In genomic region chr5:8908055-8908683, GRCh38 we compare ENCODE assay signal across 8 cellular contexts.
DNase-seq lines count a peak whose midpoint lies in the region; ATAC-seq and TF ChIP-seq lines count a peak whose summit lies in the region.

No MANE protein-coding gene starts in this region.

- WGBS in esophagus squamous epithelium, 2 donors, result 72 to 73% methylated on average over 5 to 7 of the region's 7 CpGs

- no peaks in the 10 kb centered on the region for H3K9me3 ChIP-seq in esophagus squamous epithelium

- no peaks in the 10 kb centered on the region for H3K4me1 Mint-ChIP-seq in T-cell

- DNase-seq in 8988T (peak; percentile 26), ELF-1 (ENCODE audit: low read depth, low spot score) (peak; percentile 85), RPMI7951 (ENCODE audit: low read depth) (peak; percentile 14), esophagus squamous epithelium (lab: John Stamatoyannopoulos, UW) (no peak), putamen (ENCODE audit: low spot score) (no peak), T-cell (no peak)
- peak; percentile 62 for DNase-seq in stimulated activated CD8-positive, alpha-beta memory T cell treated with anti-CD3 and anti-CD28 coated beads, Interleukin-4, amount 100 ng/mL, for 48 hours

- TF ChIP-seq POLR2A in esophagus squamous epithelium (IDR thresholded peaks at IDR 0.05), result no peak

- peaks cover 3 to 30% (median 13%) of the 10 kb centered on the region in 3 donors for H3K9me3 Mint-ChIP-seq in T-cell

- CTCF ChIA-PET in T-cell (lab: Charles Lee), result no interaction called here

- POLR2A ChIA-PET in T-cell (lab: Charles Lee), result no interaction called here

- no peaks in the 10 kb centered on the region for H3K4me1 ChIP-seq in esophagus squamous epithelium

- TF ChIP-seq CTCF in esophagus squamous epithelium (IDR thresholded peaks at IDR 0.05), result peak in 5 of 6 experiments; percentile 26 to 66 (median 42)

- no peaks in the 10 kb centered on the region for H3K27me3 ChIP-seq in esophagus squamous epithelium

- H3K27ac Mint-ChIP-seq in T-cell, result no peak overlapping the region

- H3K36me3 ChIP-seq in esophagus squamous epithelium, result no peaks in the 10 kb centered on the region

- no peak overlapping the region for H3K27ac ChIP-seq in esophagus squamous epithelium

- no peaks in the 10 kb centered on the region for H3K27me3 Mint-ChIP-seq in T-cell

- H3K4me3 ChIP-seq in esophagus squamous epithelium, result no peak overlapping the region

- ATAC-seq in HG02885 (IDR thresholded peaks at IDR 0.05; ENCODE audit: poor library complexity, unreplicated experiment), result peak; percentile 81
- ATAC-seq in T-cell (replicated peaks in 1 of 4), result no peak

- intact Hi-C loops in esophagus squamous epithelium (cut with DNase I), result no loop called here

- no peaks in the 10 kb centered on the region for H3K36me3 Mint-ChIP-seq in T-cell

- H3K4me3 Mint-ChIP-seq in T-cell, result no peak overlapping the region

Comparison
In these comparisons a context has a peak if more than half of its experiments do, and no peak if none do; other contexts are left out.
1. DNase-seq: peak in 8988T (single experiment), ELF-1 (single experiment), RPMI7951 (single experiment) and stimulated activated CD8-positive, alpha-beta memory T cell treated with anti-CD3 and anti-CD28 coated beads, Interleukin-4, amount 100 ng/mL, for 48 hours (single experiment); none in esophagus squamous epithelium (single experiment), putamen (single experiment) and T-cell (0 of 34).